Comparison of ENCODE assay signal across 8 cellular contexts in the genomic region with DNA sequence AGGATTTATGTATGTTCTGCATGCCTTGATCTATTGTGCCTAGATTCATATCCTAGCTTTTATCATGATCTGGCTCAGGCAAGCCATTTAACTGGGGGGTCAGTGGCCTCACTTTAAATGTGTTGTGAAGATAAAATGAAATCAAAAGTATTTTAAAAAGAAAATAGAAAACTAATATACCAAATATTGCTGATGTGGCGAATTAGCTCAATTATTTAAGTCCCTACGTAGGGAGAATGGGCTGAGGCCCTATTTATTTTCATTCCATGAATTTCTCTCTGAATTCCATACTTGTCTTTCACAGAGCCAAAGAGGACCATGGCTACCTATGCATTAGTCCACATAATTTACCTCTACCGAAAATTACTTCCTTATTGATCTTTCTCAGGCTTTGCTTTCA. TPM values are rescaled to one million over a fixed set of nuclear protein-coding genes. Genes with fewer than 3 reads are reported as not detected.
DNase-seq lines count a peak whose midpoint lies in the region; ATAC-seq and TF ChIP-seq lines count a peak whose summit lies in the region.

No MANE protein-coding gene starts in this region.

- H3K4me1 ChIP-seq in iPS-18a (ENCODE audit: control insufficient read depth, low read depth, low read length): peaks cover 21% of the 10 kb centered on the region
- peaks cover 9 to 44% (median 23%) of the 10 kb centered on the region in 4 donors for H3K4me1 ChIP-seq in stomach

- peak overlapping the region; percentile 98 for H3K4me3 Mint-ChIP-seq in activated CD4-positive, alpha-beta T cell treated with anti-CD3 and anti-CD28 coated beads, Interleukin-2, amount 10 ng/mL, durations not matched to agents 7 days and 5 days
- peak overlapping the region; percentile 89 for H3K4me3 Mint-ChIP-seq in activated CD8-positive, alpha-beta T cell treated with anti-CD3 and anti-CD28 coated beads, Interleukin-2, amount 10 ng/mL, durations not matched to agents 7 days and 5 days

- no peak for TF ChIP-seq CTCF in stomach (IDR thresholded peaks at IDR 0.05)

- H3K27me3 ChIP-seq in iPS-18a (ENCODE audit: control insufficient read depth, insufficient read depth, low read length) (no peaks in the 10 kb centered on the region), stomach (no peaks in the 10 kb centered on the region)

- no peak for ATAC-seq in activated CD8-positive, alpha-beta T cell treated with anti-CD3 and anti-CD28 coated beads, Interleukin-2, amount 10 ng/mL, durations not matched to agents 7 days and 5 days
- ATAC-seq in GM19328 (IDR thresholded peaks at IDR 0.05; ENCODE audit: unreplicated experiment) (no peak), HG03378 (IDR thresholded peaks at IDR 0.05; ENCODE audit: unreplicated experiment) (no peak)

- H3K9ac ChIP-seq in iPS-18a (ENCODE audit: low read length): peak overlapping the region; percentile 78

- peaks cover 43% of the 10 kb centered on the region for H3K4me1 Mint-ChIP-seq in activated CD4-positive, alpha-beta T cell treated with anti-CD3 and anti-CD28 coated beads, Interleukin-2, amount 10 ng/mL, durations not matched to agents 7 days and 5 days
- peaks cover 29% of the 10 kb centered on the region for H3K4me1 Mint-ChIP-seq in activated CD8-positive, alpha-beta T cell treated with anti-CD3 and anti-CD28 coated beads, Interleukin-2, amount 10 ng/mL, durations not matched to agents 7 days and 5 days (ENCODE audit: low read depth)

- no peak for DNase-seq in activated CD4-positive, alpha-beta T cell treated with anti-CD3 and anti-CD28 coated beads, Interleukin-2, amount 10 ng/mL, durations not matched to agents 7 days and 5 days
- DNase-seq in activated CD4-positive, alpha-beta T cell treated with anti-CD3 and anti-CD28 coated beads, Interleukin-2, amount 50 U/mL, for 48 hours: no peak
- no peak for DNase-seq in activated CD8-positive, alpha-beta T cell treated with anti-CD3 and anti-CD28 coated beads, Interleukin-2, amount 10 ng/mL, durations not matched to agents 7 days and 5 days
- DNase-seq in stomach: no peak
- DNase-seq in cerebellar nuclear complex (lab: John Stamatoyannopoulos, UW): no peak

- no peak for TF ChIP-seq EP300 in stomach (IDR thresholded peaks at IDR 0.05)

- H3K36me3 Mint-ChIP-seq in activated CD4-positive, alpha-beta T cell treated with anti-CD3 and anti-CD28 coated beads, Interleukin-2, amount 10 ng/mL, durations not matched to agents 7 days and 5 days (ENCODE audit: low read depth): peaks cover 28% of the 10 kb centered on the region
- peaks cover 19% of the 10 kb centered on the region for H3K36me3 Mint-ChIP-seq in activated CD8-positive, alpha-beta T cell treated with anti-CD3 and anti-CD28 coated beads, Interleukin-2, amount 10 ng/mL, durations not matched to agents 7 days and 5 days (ENCODE audit: low read depth)

- H3K9me3 ChIP-seq in iPS-18a (ENCODE audit: control insufficient read depth, low read depth, low read length) (no peaks in the 10 kb centered on the region), stomach (no peaks in the 10 kb centered on the region)

- H3K36me3 ChIP-seq in iPS-18a (ENCODE audit: control insufficient read depth, low read depth, low read length): no peaks in the 10 kb centered on the region
- peaks cover 0 to 4% (median 0%) of the 10 kb centered on the region in 4 donors for H3K36me3 ChIP-seq in stomach

- CTCF ChIA-PET in activated CD4-positive, alpha-beta T cell treated with anti-CD3 and anti-CD28 coated beads, Interleukin-2, amount 10 ng/mL, durations not matched to agents 7 days and 5 days (lab: Charles Lee): interaction anchor here (0.9 to 2.2 kb wide), 2 partner anchors 12 to 57 kb away, joined by 4 to 7 read pairs; a partner anchor contains a TSS
- CTCF ChIA-PET in activated CD8-positive, alpha-beta T cell treated with anti-CD3 and anti-CD28 coated beads, Interleukin-2, amount 10 ng/mL, durations not matched to agents 7 days and 5 days (lab: Charles Lee): interaction anchor here (0.6 to 2.4 kb wide), 6 partner anchors 11 to 63 kb away, joined by 3 to 11 read pairs (median 4); a partner anchor contains a TSS

- peak overlapping the region; percentile 97 for H3K27ac Mint-ChIP-seq in activated CD4-positive, alpha-beta T cell treated with anti-CD3 and anti-CD28 coated beads, Interleukin-2, amount 10 ng/mL, durations not matched to agents 7 days and 5 days
- H3K27ac Mint-ChIP-seq in activated CD8-positive, alpha-beta T cell treated with anti-CD3 and anti-CD28 coated beads, Interleukin-2, amount 10 ng/mL, durations not matched to agents 7 days and 5 days: peak overlapping the region; percentile 92

- WGBS in stomach, 5 donors: 61 to 70% (median 65%) methylated on average over 3 of the region's 3 CpGs

- peaks cover 6% of the 10 kb centered on the region for H3K9me3 Mint-ChIP-seq in activated CD4-positive, alpha-beta T cell treated with anti-CD3 and anti-CD28 coated beads, Interleukin-2, amount 10 ng/mL, durations not matched to agents 7 days and 5 days
- peaks cover 6% of the 10 kb centered on the region for H3K9me3 Mint-ChIP-seq in activated CD8-positive, alpha-beta T cell treated with anti-CD3 and anti-CD28 coated beads, Interleukin-2, amount 10 ng/mL, durations not matched to agents 7 days and 5 days (ENCODE audit: insufficient read depth)

- H3K27ac ChIP-seq in iPS-18a (ENCODE audit: low read length) (no peak overlapping the region), stomach (no peak overlapping the region)

- POLR2A ChIA-PET in activated CD4-positive, alpha-beta T cell treated with anti-CD3 and anti-CD28 coated beads, Interleukin-2, amount 10 ng/mL, durations not matched to agents 7 days and 5 days (lab: Charles Lee): no interaction called here
- POLR2A ChIA-PET in activated CD8-positive, alpha-beta T cell treated with anti-CD3 and anti-CD28 coated beads, Interleukin-2, amount 10 ng/mL, durations not matched to agents 7 days and 5 days (lab: Charles Lee): interaction anchor here (0.8 to 2.4 kb wide), 3 partner anchors 9 to 63 kb away, joined by 3 to 13 read pairs (median 3); a partner anchor contains a TSS

- H3K4me3 ChIP-seq in iPS-18a (ENCODE audit: low read length) (peak overlapping the region; percentile 84), stomach (peak overlapping the region; percentile 87 to 94 (median 90))

- H3K27me3 Mint-ChIP-seq in activated CD4-positive, alpha-beta T cell treated with anti-CD3 and anti-CD28 coated beads, Interleukin-2, amount 10 ng/mL, durations not matched to agents 7 days and 5 days: no peaks in the 10 kb centered on the region
- no peaks in the 10 kb centered on the region for H3K27me3 Mint-ChIP-seq in activated CD8-positive, alpha-beta T cell treated with anti-CD3 and anti-CD28 coated beads, Interleukin-2, amount 10 ng/mL, durations not matched to agents 7 days and 5 days (ENCODE audit: low read depth)

- intact Hi-C loops in stomach (cut with DNase I; ENCODE audit: low total_unique reads): no loop called here

- no peak for TF ChIP-seq POLR2A in stomach (IDR thresholded peaks at IDR 0.05)

RNA-seq across cellular contexts. Expression of a gene that starts 1.8 kb away (rescaled TPM):
- 1 to 10 TPM; 6.1 to 7.3 TPM for total RNA-seq in activated CD4-positive, alpha-beta T cell treated with anti-CD3 and anti-CD28 coated beads, Interleukin-2, amount 10 ng/mL, durations not matched to agents 7 days and 5 days
- total RNA-seq in activated CD8-positive, alpha-beta T cell treated with anti-CD3 and anti-CD28 coated beads, Interleukin-2, amount 10 ng/mL, durations not matched to agents 7 days and 5 days: 1 to 10 TPM; 5.1 to 5.5 TPM
- total RNA-seq in stomach: 1 to 10 TPM in 3 of 5 donors, under 1 TPM in 2; under 0.01 to 4.9 (median 3.0) TPM
- 1 to 10 TPM in 2 of 3 donors, under 1 TPM in 1; 0.87 to 1.9 (median 1.8) TPM for polyA plus RNA-seq in stomach

RNA-seq across cellular contexts. Expression of a gene that starts 1.9 kb away (rescaled TPM):
- total RNA-seq in activated CD4-positive, alpha-beta T cell treated with anti-CD3 and anti-CD28 coated beads, Interleukin-2, amount 10 ng/mL, durations not matched to agents 7 days and 5 days: 1 to 10 TPM; 3.0 to 3.5 TPM
- total RNA-seq in activated CD8-positive, alpha-beta T cell treated with anti-CD3 and anti-CD28 coated beads, Interleukin-2, amount 10 ng/mL, durations not matched to agents 7 days and 5 days: 1 to 10 TPM; 5.5 to 5.8 TPM
- total RNA-seq in stomach: 1 to 10 TPM in 1 of 5 donors, not detected in 4; 1.1 TPM
- 1 to 10 TPM in 1 of 3 donors, under 1 TPM in 2; 0.31 to 2.4 (median 0.95) TPM for polyA plus RNA-seq in stomach

RNA-seq across cellular contexts. Expression of a gene that starts 56.6 kb away (rescaled TPM):
- total RNA-seq in activated CD4-positive, alpha-beta T cell treated with anti-CD3 and anti-CD28 coated beads, Interleukin-2, amount 10 ng/mL, durations not matched to agents 7 days and 5 days: 10 to 100 TPM; 21.1 to 22.5 TPM
- total RNA-seq in activated CD8-positive, alpha-beta T cell treated with anti-CD3 and anti-CD28 coated beads, Interleukin-2, amount 10 ng/mL, durations not matched to agents 7 days and 5 days: 10 to 100 TPM; 18.3 to 19.0 TPM
- total RNA-seq in stomach: 10 to 100 TPM in 2 of 5 donors, 1 to 10 TPM in 3; 7.6 to 27.0 (median 8.1) TPM
- polyA plus RNA-seq in stomach: 1 to 10 TPM; 3.9 to 6.3 (median 6.0) TPM
